In genomic region chr18:77206676-77207370, GRCh38 we compare ENCODE assay signal across 10 cellular contexts. TPM values are rescaled to one million over a fixed set of nuclear protein-coding genes. Genes with fewer than 3 reads are reported as not detected.
DNase-seq lines count a peak whose midpoint lies in the region; TF ChIP-seq lines count a peak whose summit lies in the region.
"Had no signal": no experiment of that assay in that cellular context is flagged by ENCODE, and none has a peak within 500 bp of the region (broad histone marks: within the 10 kb centered on the region; RNA-seq: fewer than 3 reads in every experiment).

No MANE protein-coding gene starts in this region.

- no peak overlapping the region for H3K4me3 Mint-ChIP-seq in osteocyte (ENCODE audit: unreplicated experiment)

- DNase-seq in Ammon's horn (ENCODE audit: low spot score) (peak; percentile 68), NCI-H446 treated with DMSO at 0.1 percent for 48 hours (lab: John Stamatoyannopoulos, UW) (peak; percentile 76), fibroblast of the conjunctiva (ENCODE audit: low read depth) (peak; percentile 84), osteocyte (ENCODE audit: extremely low spot score, unreplicated experiment) (no peak), 8988T (no peak), epidermal melanocyte (ENCODE audit: insufficient read length, low spot score) (no peak), NCI-H82 (lab: John Stamatoyannopoulos, UW) (no peak)
- no peak for DNase-seq in activated CD4-positive, alpha-beta T cell treated with anti-CD3 and anti-CD28 coated beads for 48 hours
- DNase-seq: NCI-H2029 treated with DMSO at 0.1 percent for 48 hours had no signal

- peak overlapping the region; percentile 86 for H3K27ac Mint-ChIP-seq in osteocyte (ENCODE audit: unreplicated experiment)

- H3K4me1 Mint-ChIP-seq in osteocyte (ENCODE audit: unreplicated experiment) = peaks cover 48% of the 10 kb centered on the region

- no peaks in the 10 kb centered on the region for H3K9me3 Mint-ChIP-seq in osteocyte (ENCODE audit: unreplicated experiment)
- H3K9me3 Mint-ChIP-seq: CD4-positive, alpha-beta T cell had no signal

- H3K36me3 Mint-ChIP-seq in osteocyte (ENCODE audit: unreplicated experiment) = no peaks in the 10 kb centered on the region

- H3K27me3 Mint-ChIP-seq in osteocyte (ENCODE audit: unreplicated experiment) = peaks cover 6% of the 10 kb centered on the region
- H3K27me3 Mint-ChIP-seq: CD4-positive, alpha-beta T cell had no signal

- no peak for TF ChIP-seq CTCF in osteocyte (IDR thresholded peaks at IDR 0.05)

RNA-seq across cellular contexts. Expression of gene GALR1, which starts 42.8 kb away (rescaled TPM):
- not detected in 2 replicates for total RNA-seq in osteocyte
- total RNA-seq: CD4-positive, alpha-beta T cell had no signal

Comparison
In these comparisons a context has a peak if more than half of its experiments do, and no peak if none do; other contexts are left out.
1. DNase-seq: peak in Ammon's horn (single experiment), NCI-H446 treated with DMSO at 0.1 percent for 48 hours (single experiment) and fibroblast of the conjunctiva (single experiment); none in osteocyte (single experiment), 8988T (single experiment), epidermal melanocyte (single experiment), NCI-H82 (single experiment) and activated CD4-positive, alpha-beta T cell treated with anti-CD3 and anti-CD28 coated beads for 48 hours (single experiment).